In genomic region chr6:52284131-52284459, GRCh38 we compare ENCODE assay signal across 8 cellular contexts. TPM values are rescaled to one million over a fixed set of nuclear protein-coding genes. Genes with fewer than 3 reads are reported as not detected.
A peak's percentile ranks its signal among the peaks of the same experiment; 100 is the strongest.
DNase-seq lines count a peak whose midpoint lies in the region; ATAC-seq, FAIRE-seq and TF ChIP-seq lines count a peak whose summit lies in the region.

No MANE protein-coding gene starts in this region.

- no peaks in the 10 kb centered on the region for H3K27me3 ChIP-seq in K562 (ENCODE audit: control insufficient read depth in 2 of 2, insufficient read depth in 2 of 2, low read length in 2 of 2)
- no peaks in the 10 kb centered on the region for H3K27me3 ChIP-seq in liver (ENCODE audit: control insufficient read depth in 4 of 4, insufficient read depth in 4 of 4, low read length in 3 of 4)

- TF ChIP-seq RAD21 in K562 (CRISPR knock-in tag; conservative IDR thresholded peaks at IDR 0.05 in 1 of 2, IDR thresholded peaks at IDR 0.05 in 1 of 2) = no peak
- TF ChIP-seq RAD21 in liver (IDR thresholded peaks at IDR 0.05) = no peak

- no peaks in the 10 kb centered on the region for H3K9me3 Mint-ChIP-seq in stimulated activated naive CD8-positive, alpha-beta T cell treated with anti-CD3 and anti-CD28 coated beads, Interleukin-15, amount 100 ng/mL, for 72 hours

- H3K9me3 ChIP-seq in K562 (replicated peaks; ENCODE audit: control insufficient read depth, insufficient read depth, low read depth, low read length) (no peaks in the 10 kb centered on the region), liver (ENCODE audit: control insufficient read depth in 4 of 4, low read length in 3 of 4) (no peaks in the 10 kb centered on the region)

- H3K4me1 ChIP-seq in K562 (replicated peaks in 1 of 2; ENCODE audit: control insufficient read depth in 2 of 2, insufficient read depth in 2 of 2, low read length in 2 of 2) (peaks cover 6 to 24% of the 10 kb centered on the region in 2 experiments), liver (ENCODE audit: control insufficient read depth in 4 of 4, insufficient read depth in 4 of 4, low read length in 3 of 4) (peaks cover 0 to 22% (median 8%) of the 10 kb centered on the region in 4 donors)

- TF ChIP-seq CTCF in K562 (IDR thresholded peaks at IDR 0.05 in 2 of 3, conservative IDR thresholded peaks at IDR 0.05 in 1 of 3; ENCODE audit: insufficient read depth in 2 of 3, low read depth in 1 of 3, low read length in 3 of 3) (no peak), liver (IDR thresholded peaks at IDR 0.05; ENCODE audit: low read depth, low read length, missing input control) (no peak)

- in situ Hi-C loops in G401 (cut with HindIII; ENCODE audit: low sequenced_read_pairs) = loop anchor here (10.0 kb wide), 1 partner anchor 121 kb away; no protein-coding TSS in a partner anchor
- in situ Hi-C loops in K562 (cut with MboI) = no loop called here

- POLR2A ChIA-PET in K562 (lab: Yijun Ruan, JAX) = interaction anchor here (0.8 to 1.7 kb wide), 7 partner anchors 9 to 50 kb away, joined by 3 to 7 read pairs (median 5); no protein-coding TSS in a partner anchor

- peak; percentile 3 for ATAC-seq in HG02852 (IDR thresholded peaks at IDR 0.05; ENCODE audit: unreplicated experiment)
- peak; percentile 35 for ATAC-seq in K562
- peak; percentile 2 for ATAC-seq in stimulated activated naive CD8-positive, alpha-beta T cell treated with anti-CD3 and anti-CD28 coated beads, Interleukin-15, amount 100 ng/mL, for 72 hours

- no peak for FAIRE-seq in K562 (lab: Jason Lieb, UNC)

- BruUV-seq in K562 (replicated peaks; lab: Mats Ljungman, UMichigan) = TSS peak; percentile 65

- intact Hi-C loops in K562 (cut with micrococcal nuclease) = loop anchor here (2.0 to 10.0 kb wide), 2 partner anchors 107 to 231 kb away; no protein-coding TSS in a partner anchor

- no peaks in the 10 kb centered on the region for H3K9me1 ChIP-seq in K562 (ENCODE audit: control insufficient read depth, insufficient read depth, low read length)

- peak overlapping the region; percentile 88 for H3K27ac ChIP-seq in K562 (ENCODE audit: extremely low read depth, low read depth, low read length)
- peak overlapping the region; percentile 23 to 49 for H3K27ac ChIP-seq in liver (ENCODE audit: low read depth in 1 of 2, low read length in 2 of 2)

- TF ChIP-seq EP300 in K562 (IDR thresholded peaks at IDR 0.05; ENCODE audit: low read length) = no peak

- H3K4me1 Mint-ChIP-seq in stimulated activated naive CD8-positive, alpha-beta T cell treated with anti-CD3 and anti-CD28 coated beads, Interleukin-15, amount 100 ng/mL, for 72 hours = peaks cover 54% of the 10 kb centered on the region

- H3K36me3 ChIP-seq in K562 (ENCODE audit: control insufficient read depth, insufficient read depth, low read length) = peaks cover 46% of the 10 kb centered on the region
- peaks cover 3 to 29% (median 24%) of the 10 kb centered on the region in 4 donors for H3K36me3 ChIP-seq in liver (ENCODE audit: control insufficient read depth in 4 of 4, insufficient read depth in 3 of 4, low read depth in 1 of 4, low read length in 3 of 4)

- 0% methylated on average over 13 of the region's 14 CpGs for WGBS in K562 (ENCODE audit: insufficient coverage, low coverage, missing lambda C conversion rate)
- under 1% methylated on average over 14 of the region's 14 CpGs for WGBS in liver

- no peak overlapping the region for H3K4me3 Mint-ChIP-seq in stimulated activated naive CD8-positive, alpha-beta T cell treated with anti-CD3 and anti-CD28 coated beads, Interleukin-15, amount 100 ng/mL, for 72 hours

- TF ChIP-seq POLR2A in K562 (conservative IDR thresholded peaks at IDR 0.05) = no peak

- CTCF ChIA-PET in K562 (lab: Yijun Ruan, JAX; ENCODE audit: low intra/inter-chr PET ratio) = interaction anchor here (1.6 kb wide), 1 partner anchor 115 kb away, joined by 10 read pairs; no protein-coding TSS in a partner anchor

- DNase-seq in G401 (ENCODE audit: low spot score) (peak; percentile 38), NCI-H510A treated with DMSO at 0.1 percent for 48 hours (lab: John Stamatoyannopoulos, UW) (peak; percentile 93), K562 (ENCODE audit: extremely low read depth in 1 of 4, low spot score in 3 of 4) (peak; percentile 22 to 82 (median 44)), D341Med (ENCODE audit: low spot score) (no peak), dedifferentiated amniotic fluid mesenchymal stem cell (ENCODE audit: extremely low spot score) (no peak)
- DNase-seq in stimulated activated naive CD8-positive, alpha-beta T cell treated with anti-CD3 and anti-CD28 coated beads, Interleukin-15, amount 100 ng/mL, for 72 hours = no peak

- no peaks in the 10 kb centered on the region for H3K27me3 Mint-ChIP-seq in stimulated activated naive CD8-positive, alpha-beta T cell treated with anti-CD3 and anti-CD28 coated beads, Interleukin-15, amount 100 ng/mL, for 72 hours

- peaks cover 56% of the 10 kb centered on the region for H3K79me2 ChIP-seq in K562 (ENCODE audit: control insufficient read depth, insufficient read depth, low read length)

- H3K4me2 ChIP-seq in K562 (ENCODE audit: insufficient read depth, low read length) = peak overlapping the region; percentile 86

- peak overlapping the region in 1 of 2 donors; percentile 63 for H3K27ac Mint-ChIP-seq in stimulated activated naive CD8-positive, alpha-beta T cell treated with anti-CD3 and anti-CD28 coated beads, Interleukin-15, amount 100 ng/mL, for 72 hours

- H3K4me3 ChIP-seq in K562 = peak overlapping the region; percentile 77
- peak overlapping the region; percentile 81 to 87 (median 82) for H3K4me3 ChIP-seq in liver (ENCODE audit: low read depth in 1 of 3, low read length in 3 of 3)

- peak overlapping the region; percentile 80 for H2AFZ ChIP-seq in K562 (ENCODE audit: low read depth, low read length)

- no peaks in the 10 kb centered on the region; the same call in 1 of the 2 replicates for H4K20me1 ChIP-seq in K562 (replicated peaks; ENCODE audit: control insufficient read depth, insufficient read depth, low read length)

- H3K9ac ChIP-seq in K562 (ENCODE audit: insufficient read depth in 1 of 2, low read depth in 2 of 2, low read length in 2 of 2) = peak overlapping the region; percentile 91 to 95
- peak overlapping the region; percentile 26 to 73 for H3K9ac ChIP-seq in liver (ENCODE audit: low read depth in 1 of 2, low read length in 2 of 2)

TF ChIP-seq in liver, 16 proteins besides CTCF, POLR2A, EP300 and RAD21 (continues in another document):
- no peak for TF ChIP-seq MAX (IDR thresholded peaks at IDR 0.05)

RNA-seq across cellular contexts. Expression of gene MCM3, which starts 0.4 kb away (rescaled TPM):
- 326 and 392 TPM in 2 replicates for total RNA-seq in G401 (2014; rRNA removed; shearing (Covaris generic))
- total RNA-seq in K562 (2011; cell fraction: chromatin; rRNA removed; ENCODE audit: low replicate concordance) = 257 and 369 TPM in 2 replicates
- total RNA-seq in K562 (2011; cell fraction: nucleolus; rRNA removed) = 237 and 246 TPM in 2 replicates
- 205 and 228 TPM in 2 replicates for total RNA-seq in K562 (2011; cell fraction: nucleoplasm; rRNA removed)
- total RNA-seq in K562 (2014; rRNA removed) (245 and 270 TPM in 2 replicates), K562 (2014; rRNA removed; fragmentation: Illumina TruSeq; extraction: Trizol) (211 and 223 TPM in 2 replicates), K562 (2015; rRNA removed; fragmentation: Illumina TruSeq; extraction: Trizol) (250 and 258 TPM in 2 replicates), K562 (2021) (187 and 202 TPM in 2 replicates), liver (10 to 100 TPM; 12.7 to 60.8 TPM)
- polyA plus RNA-seq in K562 (2011; rRNA removed) (262 and 272 TPM in 2 replicates), K562 (2014; fragmentation: Illumina TruSeq; extraction: Trizol) (222 and 263 TPM in 2 replicates), K562 (2014; fragmentation: Nextera tagmentation; extraction: Ambion mirVana) (100 to 1,000 TPM in 1 of 2 experiments, 10 to 100 TPM in 1; 76.1 to 141 TPM), K562 (2014; rRNA removed) (238 and 264 TPM in 2 replicates), liver (10 to 100 TPM in 1 of 2 donors, 1 to 10 TPM in 1; 7.4 to 11.9 TPM)
- 181 and 231 TPM in 2 replicates for polyA plus RNA-seq in K562 (2011; cell fraction: cytosol; rRNA removed)
- 455 and 511 TPM in 2 replicates for polyA plus RNA-seq in K562 (2011; cell fraction: nucleus; rRNA removed)
- polyA plus RNA-seq in K562 (2012) = 160 and 166 TPM in 2 replicates
- polyA minus RNA-seq in K562 (2011; rRNA and poly(A)+ RNA removed) = 320 and 341 TPM in 2 replicates
- 122 and 130 TPM in 2 replicates for polyA minus RNA-seq in K562 (2011; cell fraction: cytosol; rRNA and poly(A)+ RNA removed)
- 198 and 295 TPM in 2 replicates for polyA minus RNA-seq in K562 (2011; cell fraction: nucleus; rRNA and poly(A)+ RNA removed)

RNA-seq across cellular contexts. Expression of gene IL17F, which starts 39.8 kb away (rescaled TPM):
- not detected in 2 replicates for total RNA-seq in G401 (2014; rRNA removed; shearing (Covaris generic))
- total RNA-seq in K562 (2011; cell fraction: chromatin; rRNA removed; ENCODE audit: low replicate concordance) = not detected in 2 replicates
- total RNA-seq in K562 (2011; cell fraction: nucleolus; rRNA removed) = not detected in 2 replicates
- not detected in 2 replicates for total RNA-seq in K562 (2011; cell fraction: nucleoplasm; rRNA removed)
- not detected in 2 replicates for total RNA-seq in K562 (2014; rRNA removed)
- not detected in 2 replicates for total RNA-seq in K562 (2014; rRNA removed; fragmentation: Illumina TruSeq; extraction: Trizol)
- not detected in 2 replicates for total RNA-seq in K562 (2015; rRNA removed; fragmentation: Illumina TruSeq; extraction: Trizol)
- not detected in 2 replicates for total RNA-seq in K562 (2021)
- polyA plus RNA-seq in K562 (2011; rRNA removed) = not detected in 2 replicates
- not detected in 2 replicates for polyA plus RNA-seq in K562 (2011; cell fraction: cytosol; rRNA removed)
- polyA plus RNA-seq in K562 (2011; cell fraction: nucleus; rRNA removed) = 0.14 TPM in 1 of 2 replicates, not detected in the other
- not detected in 2 replicates for polyA plus RNA-seq in K562 (2012)
- polyA plus RNA-seq in K562 (2014; fragmentation: Illumina TruSeq; extraction: Trizol) = not detected in 2 replicates
- polyA plus RNA-seq in K562 (2014; fragmentation: Nextera tagmentation; extraction: Ambion mirVana) = not detected
- polyA plus RNA-seq in K562 (2014; rRNA removed) = not detected in 2 replicates
- not detected in 2 replicates for polyA minus RNA-seq in K562 (2011; rRNA and poly(A)+ RNA removed)
- not detected in 2 replicates for polyA minus RNA-seq in K562 (2011; cell fraction: cytosol; rRNA and poly(A)+ RNA removed)
- not detected in 2 replicates for polyA minus RNA-seq in K562 (2011; cell fraction: nucleus; rRNA and poly(A)+ RNA removed)
- total RNA-seq in liver = not detected
- not detected for polyA plus RNA-seq in liver

Comparison
In these comparisons a context has a peak if more than half of its experiments do, and no peak if none do; other contexts are left out.
1. DNase-seq: peak in G401 (single experiment), NCI-H510A treated with DMSO at 0.1 percent for 48 hours (single experiment) and K562 (4 of 4); none in stimulated activated naive CD8-positive, alpha-beta T cell treated with anti-CD3 and anti-CD28 coated beads, Interleukin-15, amount 100 ng/mL, for 72 hours (0 of 2), D341Med (single experiment) and dedifferentiated amniotic fluid mesenchymal stem cell (single experiment).
2. Peak in every context shown above with its lines, with median percentiles within 50 percentile points of each other: ATAC-seq.